Comparison of ENCODE assay signal across 24 cellular contexts in the genomic region with DNA sequence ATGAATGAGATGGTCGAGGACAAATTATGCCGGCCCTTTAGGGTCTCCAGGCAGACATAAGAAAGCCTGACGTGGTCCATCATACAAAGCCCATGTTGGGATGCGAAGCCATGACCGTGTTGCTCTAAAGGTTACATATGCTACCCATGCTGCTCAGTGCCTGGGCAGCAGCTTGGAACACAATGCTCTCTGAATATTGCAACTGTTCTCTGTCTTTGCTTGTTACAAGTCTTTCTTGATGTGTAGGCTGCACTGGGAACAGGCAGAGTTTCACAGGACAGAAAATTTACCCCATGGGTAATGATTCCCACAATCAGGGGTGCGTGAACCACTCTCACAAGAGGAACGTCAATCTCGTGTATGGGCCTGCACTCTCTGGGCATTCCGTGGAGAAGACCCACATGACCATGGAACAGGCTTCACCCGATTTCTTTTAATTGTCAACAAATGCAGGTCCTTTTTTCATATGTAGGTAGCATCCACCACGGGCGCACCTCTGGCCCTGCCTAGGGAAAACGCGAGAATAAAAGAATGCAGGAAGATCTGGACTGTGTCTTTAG.
A peak's percentile ranks its signal among the peaks of the same experiment; 100 is the strongest.
DNase-seq lines count a peak whose midpoint lies in the region; ATAC-seq and TF ChIP-seq lines count a peak whose summit lies in the region.
"Had no signal": no experiment of that assay in that cellular context is flagged by ENCODE, and none has a peak within 500 bp of the region (broad histone marks: within the 10 kb centered on the region; RNA-seq: fewer than 3 reads in every experiment).

No MANE protein-coding gene starts in this region.

- H3K4me3 Mint-ChIP-seq in IgD-negative memory B cell (no peak overlapping the region), type B pancreatic cell (no peak overlapping the region), T-cell (no peak overlapping the region)
- H3K4me3 Mint-ChIP-seq: CD14-positive monocyte had no signal

- H3K36me3 Mint-ChIP-seq in IgD-negative memory B cell (no peaks in the 10 kb centered on the region), type B pancreatic cell (peaks cover 9% of the 10 kb centered on the region), T-cell (peaks cover 10% of the 10 kb centered on the region)

- no peak overlapping the region for H3K9ac ChIP-seq in SK-N-SH
- H3K9ac ChIP-seq: GM23248 had no signal

- H2AFZ ChIP-seq in SK-N-SH (ENCODE audit: low read depth) = no peak overlapping the region
- H2AFZ ChIP-seq: GM23248, PC-9 had no signal

- H3K4me2 ChIP-seq in SK-N-SH = no peak overlapping the region
- H3K4me2 ChIP-seq: PC-9 had no signal

- H3K36me3 ChIP-seq in SK-N-SH (replicated peaks in 1 of 2; ENCODE audit: control insufficient read depth in 1 of 2, insufficient read depth in 2 of 2, low read length in 1 of 2) = no peaks in the 10 kb centered on the region
- H3K36me3 ChIP-seq: MG63 had no signal

- CTCF ChIA-PET in SK-N-SH (lab: Yijun Ruan, JAX) (interaction anchor here (0.8 kb wide), 1 partner anchor 11 kb away, joined by 3 read pairs; no protein-coding TSS in a partner anchor), T-cell (lab: Charles Lee) (no interaction called here)

- H3K9me3 ChIP-seq in SK-N-SH = no peaks in the 10 kb centered on the region
- H3K9me3 ChIP-seq: Caco-2, MG63 had no signal

- no peaks in the 10 kb centered on the region for H3K27me3 Mint-ChIP-seq in IgD-negative memory B cell
- no peaks in the 10 kb centered on the region for H3K27me3 Mint-ChIP-seq in type B pancreatic cell
- H3K27me3 Mint-ChIP-seq in T-cell = no peaks in the 10 kb centered on the region

- H3K27me3 ChIP-seq in SK-N-SH (ENCODE audit: insufficient read depth) = no peaks in the 10 kb centered on the region
- H3K27me3 ChIP-seq: MG63 had no signal

- H3K79me2 ChIP-seq in SK-N-SH (ENCODE audit: insufficient read depth) = no peaks in the 10 kb centered on the region

- H3K9me3 Mint-ChIP-seq in IgD-negative memory B cell = no peaks in the 10 kb centered on the region
- peaks cover 6% of the 10 kb centered on the region for H3K9me3 Mint-ChIP-seq in type B pancreatic cell
- H3K9me3 Mint-ChIP-seq in T-cell = no peaks in the 10 kb centered on the region

- H3K27ac Mint-ChIP-seq in IgD-negative memory B cell (peak overlapping the region in 2 of 3 donors; percentile 26 to 41), type B pancreatic cell (no peak overlapping the region), T-cell (peak overlapping the region in 1 of 2 donors; percentile 43)

- TF ChIP-seq RAD21 in SK-N-SH (IDR thresholded peaks at IDR 0.05; ENCODE audit: low read length) = no peak

- peaks cover 0 to 6% of the 10 kb centered on the region in 2 experiments; a peak in 1 of 4 replicates for H3K4me1 ChIP-seq in SK-N-SH (ENCODE audit: control insufficient read depth in 1 of 2, insufficient read depth in 2 of 2, low read depth in 1 of 2, low read length in 1 of 2)
- H3K4me1 ChIP-seq: Caco-2 had no signal

- TF ChIP-seq CTCF in SK-N-SH (IDR thresholded peaks at IDR 0.05) (no peak), type B pancreatic cell (conservative IDR thresholded peaks at IDR 0.05) (no peak)

- H3K4me1 Mint-ChIP-seq in IgD-negative memory B cell (peaks cover 9 to 29% (median 29%) of the 10 kb centered on the region in 3 donors), type B pancreatic cell (ENCODE audit: unreplicated experiment) (no peaks in the 10 kb centered on the region), T-cell (peaks cover 50 to 65% (median 50%) of the 10 kb centered on the region in 3 donors)

- ATAC-seq in SK-N-SH treated with all-trans-retinoic acid at 6 μM for 48 hours (no peak), T-cell (replicated peaks in 1 of 4) (no peak)

- POLR2A ChIA-PET in SK-N-SH (lab: Yijun Ruan, JAX) = no interaction called here
- POLR2A ChIA-PET in T-cell (lab: Charles Lee) = no interaction called here

- H3K4me3 ChIP-seq in SK-N-SH (ENCODE audit: low read depth in 2 of 2, low read length in 1 of 2) = no peak overlapping the region
- H3K4me3 ChIP-seq: GM23248, MG63, PC-9 had no signal

- TF ChIP-seq EP300 in SK-N-SH (IDR thresholded peaks at IDR 0.05; ENCODE audit: borderline replicate concordance in 1 of 2, low read depth in 1 of 2, low read length in 1 of 2) = no peak

- H3K27ac ChIP-seq in SK-N-SH (ENCODE audit: low read depth in 2 of 2, low read length in 1 of 2) = no peak overlapping the region
- H3K27ac ChIP-seq: 22Rv1, GM23248, PC-9, RWPE1 had no signal

- H3K9me2 ChIP-seq in SK-N-SH = no peaks in the 10 kb centered on the region

- 86% methylated on average over 14 of the region's 14 CpGs for WGBS in SK-N-SH (ENCODE audit: low lambda C conversion rate)

- DNase-seq in SK-N-SH = peak; percentile 0
- peak; percentile 3 for DNase-seq in mucosa of gallbladder (ENCODE audit: low spot score)
- DNase-seq in type B pancreatic cell (ENCODE audit: extremely low spot score, unreplicated experiment) = peak; percentile 27
- DNase-seq in T-cell = no peak
- DNase-seq in NCI-H1436 treated with DMSO at 0.1 percent for 48 hours (lab: John Stamatoyannopoulos, UW) = no peak
- DNase-seq in NCI-H1694 (lab: John Stamatoyannopoulos, UW) = no peak
- DNase-seq: Caco-2, DMS153, GF-D8, GM23248, HCEC 1CT, Kasumi-1, MG63, NCI-H1048, NCI-H1436, NCI-H2171 treated with DMSO at 0.1 percent for 48 hours, NCI-H446, NCI-H526 treated with DMSO at 0.1 percent for 48 hours, PC-9 had no signal

- H3F3A ChIP-seq in SK-N-SH (replicated peaks; ENCODE audit: insufficient read depth) = no peaks in the 10 kb centered on the region

- no peaks in the 10 kb centered on the region for H4K20me1 ChIP-seq in SK-N-SH (ENCODE audit: insufficient read depth)

TF ChIP-seq in SK-N-SH, 30 proteins besides CTCF, POLR2A, EP300 and RAD21:
- TF ChIP-seq ELF1 (IDR thresholded peaks at IDR 0.05) (no peak), NRF1 (IDR thresholded peaks at IDR 0.05; ENCODE audit: low read depth, low read length) (no peak), CHD2 (IDR thresholded peaks at IDR 0.05; ENCODE audit: low read length, partially characterized antibody) (no peak), SMC3 (IDR thresholded peaks at IDR 0.05; ENCODE audit: low read depth, low read length) (no peak), FOXJ3 (CRISPR knock-in tag; IDR thresholded peaks at IDR 0.05) (no peak), TCF12 (IDR thresholded peaks at IDR 0.05) (no peak), FOXM1 (IDR thresholded peaks at IDR 0.05; ENCODE audit: low read depth) (no peak)
- TF ChIP-seq, protein P1, sequence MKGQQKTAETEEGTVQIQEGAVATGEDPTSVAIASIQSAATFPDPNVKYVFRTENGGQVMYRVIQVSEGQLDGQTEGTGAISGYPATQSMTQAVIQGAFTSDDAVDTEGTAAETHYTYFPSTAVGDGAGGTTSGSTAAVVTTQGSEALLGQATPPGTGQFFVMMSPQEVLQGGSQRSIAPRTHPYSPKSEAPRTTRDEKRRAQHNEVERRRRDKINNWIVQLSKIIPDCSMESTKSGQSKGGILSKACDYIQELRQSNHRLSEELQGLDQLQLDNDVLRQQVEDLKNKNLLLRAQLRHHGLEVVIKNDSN (IDR thresholded peaks at IDR 0.05; ENCODE audit: borderline replicate concordance, low read depth) = no peak

TF ChIP-seq in SK-N-SH treated with all-trans-retinoic acid at 6 μM for 48 hours, 23 proteins besides CTCF, POLR2A, EP300 and RAD21 (continues in another document):
- TF ChIP-seq PPARA (CRISPR knock-in tag; IDR thresholded peaks at IDR 0.05; ENCODE audit: borderline replicate concordance) (no peak), TOX (CRISPR knock-in tag; IDR thresholded peaks at IDR 0.05; ENCODE audit: borderline replicate concordance) (no peak), ZNF565 (CRISPR knock-in tag; conservative IDR thresholded peaks at IDR 0.05; ENCODE audit: low read depth) (no peak), SNAI2 (CRISPR knock-in tag; IDR thresholded peaks at IDR 0.05) (no peak), ESRRG (CRISPR knock-in tag; IDR thresholded peaks at IDR 0.05) (no peak), TCF4 (CRISPR knock-in tag; IDR thresholded peaks at IDR 0.05; ENCODE audit: borderline replicate concordance) (no peak), ARNTL (CRISPR knock-in tag; IDR thresholded peaks at IDR 0.05; ENCODE audit: borderline replicate concordance, low read depth) (no peak), ZFP30 (CRISPR knock-in tag; IDR thresholded peaks at IDR 0.05) (no peak), ZFP3 (CRISPR knock-in tag; IDR thresholded peaks at IDR 0.05) (no peak), ZC3H10 (CRISPR knock-in tag; IDR thresholded peaks at IDR 0.05) (no peak), OSR1 (CRISPR knock-in tag; IDR thresholded peaks at IDR 0.05) (no peak), GLIS3 (CRISPR knock-in tag; IDR thresholded peaks at IDR 0.05) (no peak), CSDC2 (CRISPR knock-in tag; IDR thresholded peaks at IDR 0.05) (no peak), RARB (CRISPR knock-in tag; IDR thresholded peaks at IDR 0.05) (no peak)
- TF ChIP-seq, protein P2, sequence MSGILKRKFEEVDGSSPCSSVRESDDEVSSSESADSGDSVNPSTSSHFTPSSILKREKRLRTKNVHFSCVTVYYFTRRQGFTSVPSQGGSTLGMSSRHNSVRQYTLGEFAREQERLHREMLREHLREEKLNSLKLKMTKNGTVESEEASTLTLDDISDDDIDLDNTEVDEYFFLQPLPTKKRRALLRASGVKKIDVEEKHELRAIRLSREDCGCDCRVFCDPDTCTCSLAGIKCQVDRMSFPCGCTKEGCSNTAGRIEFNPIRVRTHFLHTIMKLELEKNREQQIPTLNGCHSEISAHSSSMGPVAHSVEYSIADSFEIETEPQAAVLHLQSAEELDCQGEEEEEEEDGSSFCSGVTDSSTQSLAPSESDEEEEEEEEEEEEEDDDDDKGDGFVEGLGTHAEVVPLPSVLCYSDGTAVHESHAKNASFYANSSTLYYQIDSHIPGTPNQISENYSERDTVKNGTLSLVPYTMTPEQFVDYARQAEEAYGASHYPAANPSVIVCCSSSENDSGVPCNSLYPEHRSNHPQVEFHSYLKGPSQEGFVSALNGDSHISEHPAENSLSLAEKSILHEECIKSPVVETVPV (CRISPR knock-in tag; IDR thresholded peaks at IDR 0.05) = no peak

Comparison
In these comparisons a context has a peak if more than half of its experiments do, and no peak if none do; other contexts are left out.
1. DNase-seq: peak in SK-N-SH (single experiment), mucosa of gallbladder (single experiment) and type B pancreatic cell (single experiment); none in T-cell (0 of 34), NCI-H1436 treated with DMSO at 0.1 percent for 48 hours (single experiment) and NCI-H1694 (single experiment).